Comparison of ENCODE assay signal across 8 cellular contexts in the genomic region with DNA sequence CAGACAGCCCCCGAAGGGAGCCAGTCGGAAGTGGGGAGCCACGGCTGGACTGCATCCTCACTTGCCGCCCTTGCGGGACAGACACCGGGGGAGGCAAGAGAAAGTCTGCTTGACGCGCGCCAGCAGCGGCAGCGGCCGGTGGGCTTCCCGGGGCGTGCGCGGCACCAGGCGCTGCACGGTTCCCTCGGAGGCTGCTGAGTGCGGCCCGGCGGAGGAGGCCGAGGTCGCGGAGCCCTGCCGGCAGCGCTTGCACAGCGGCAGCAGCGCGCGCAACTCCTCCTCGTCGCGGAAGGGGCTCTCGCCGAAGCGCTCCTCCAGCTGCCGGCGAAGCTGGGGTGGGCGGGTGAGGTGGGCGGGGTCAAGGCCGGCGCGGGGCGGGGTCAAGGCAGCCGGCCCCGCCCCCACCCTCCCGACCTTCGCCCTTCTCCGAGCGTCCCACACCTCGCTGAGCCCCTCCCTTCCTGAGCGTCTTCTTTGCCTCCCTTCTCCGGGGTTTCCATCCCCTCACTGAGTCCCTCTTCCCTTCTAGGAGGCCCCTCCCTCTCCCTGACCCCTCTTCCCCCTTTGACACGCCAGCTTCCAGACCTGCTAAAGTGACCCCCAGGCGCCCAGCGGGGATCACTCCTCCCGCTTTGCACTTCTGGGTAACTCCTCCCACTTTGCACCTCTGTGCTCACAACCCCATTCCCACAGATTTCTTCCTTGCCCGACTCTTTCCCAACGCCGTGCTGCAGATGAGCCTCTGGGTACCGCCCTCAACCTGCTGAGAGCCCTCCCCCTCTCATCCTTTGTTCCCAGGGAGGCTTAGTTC. TPM values are rescaled to one million over a fixed set of nuclear protein-coding genes. Genes with fewer than 3 reads are reported as not detected.
DNase-seq lines count a peak whose midpoint lies in the region; ATAC-seq and TF ChIP-seq lines count a peak whose summit lies in the region.

No MANE protein-coding gene starts in this region.

- peak overlapping the region; percentile 85 for H3K56ac ChIP-seq in mesendoderm (ENCODE audit: low read length)

- no peak overlapping the region for H3K27ac Mint-ChIP-seq in CD4-positive, alpha-beta T cell

- TF ChIP-seq CTCF in CD4-positive, alpha-beta T cell (IDR thresholded peaks at IDR 0.05), result no peak
- no peak for TF ChIP-seq CTCF in HEK293 (tag by site-specific recombination; IDR thresholded peaks at IDR 0.05)

- H3K9me3 ChIP-seq in CD4-positive, alpha-beta T cell (ENCODE audit: control insufficient read depth, low read length), result no peaks in the 10 kb centered on the region
- H3K9me3 ChIP-seq in HEK293 (ENCODE audit: control insufficient read depth, insufficient read depth, low read depth, low read length), result no peaks in the 10 kb centered on the region

- no peak overlapping the region for H4K8ac ChIP-seq in mesendoderm (ENCODE audit: low read depth, low read length)

- no CpG with 5 or more reads among the region's 62 CpGs for WGBS in mesendoderm (ENCODE audit: extremely low coverage, insufficient coverage, low lambda C conversion rate)

- no peak overlapping the region for H2BK5ac ChIP-seq in mesendoderm (ENCODE audit: low read length)

- CTCF ChIA-PET in CD4-positive, alpha-beta T cell (lab: Charles Lee), result no interaction called here
- CTCF ChIA-PET in HEK293 (lab: Yijun Ruan, JAX), result interaction anchor here (0.6 to 5.2 kb wide), 4 partner anchors 8 to 164 kb away, joined by 3 to 26 read pairs (median 10); a partner anchor contains a TSS

- no peaks in the 10 kb centered on the region for H3K79me2 ChIP-seq in mesendoderm (ENCODE audit: control insufficient read depth, insufficient read depth, low read length)

- peak overlapping the region; percentile 81 for H3K9ac ChIP-seq in mesendoderm (ENCODE audit: low read length)

- no peaks in the 10 kb centered on the region for H3K36me3 ChIP-seq in HEK293 (ENCODE audit: control insufficient read depth in 2 of 2, insufficient read depth in 1 of 2, low read length in 2 of 2)
- H3K36me3 ChIP-seq in mesendoderm (ENCODE audit: control insufficient read depth, insufficient read depth, low read length), result no peaks in the 10 kb centered on the region

- H3K18ac ChIP-seq in mesendoderm (ENCODE audit: low read length), result peak overlapping the region; percentile 35

- H3K27me3 Mint-ChIP-seq in CD4-positive, alpha-beta T cell, result peaks cover 7% of the 10 kb centered on the region

- no peak overlapping the region for H3K4ac ChIP-seq in mesendoderm (ENCODE audit: low read depth, low read length)

- no peak overlapping the region for H2AK5ac ChIP-seq in mesendoderm (ENCODE audit: low read length)

- H3K4me1 Mint-ChIP-seq in CD4-positive, alpha-beta T cell (ENCODE audit: low read depth), result peaks cover 13% of the 10 kb centered on the region

- no peak overlapping the region for H2BK15ac ChIP-seq in mesendoderm (replicated peaks; ENCODE audit: low read depth)

- no peak overlapping the region for H3K23ac ChIP-seq in mesendoderm (ENCODE audit: low read length)

- no peak overlapping the region for H2BK120ac ChIP-seq in mesendoderm (ENCODE audit: low read depth, low read length)

- POLR2A ChIA-PET in CD4-positive, alpha-beta T cell (lab: Charles Lee), result no interaction called here
- POLR2A ChIA-PET in HEK293 (lab: Yijun Ruan, JAX), result interaction anchor here (0.9 kb wide), 2 partner anchors 10 to 21 kb away, joined by 3 to 4 read pairs; no protein-coding TSS in a partner anchor

- no peaks in the 10 kb centered on the region for H3K9me3 Mint-ChIP-seq in CD4-positive, alpha-beta T cell

- peak; percentile 25 to 65 (median 50) for DNase-seq in CD4-positive, alpha-beta T cell
- peak; percentile 87 for DNase-seq in NCI-H345 (lab: John Stamatoyannopoulos, UW)
- DNase-seq in activated CD4-positive, alpha-beta T cell treated with anti-CD3 and anti-CD28 coated beads, Interleukin-2, amount 50 U/mL, for 24 hours (ENCODE audit: low read depth in 1 of 2, low spot score in 1 of 2), result peak; percentile 35 to 45
- peak; percentile 93 for DNase-seq in ecto neural progenitor cell (ENCODE audit: low spot score)
- DNase-seq in mesendoderm, result peak; percentile 87
- DNase-seq in stimulated activated CD8-positive, alpha-beta memory T cell treated with anti-CD3 and anti-CD28 coated beads, Interleukin-15, amount 100 ng/mL, for 4 hours (ENCODE audit: low read depth in 2 of 2), result peak; percentile 37 to 53

- intact Hi-C loops in CD4-positive, alpha-beta T cell (cut with DNase I, micrococcal nuclease), result no loop called here

- H3K4me3 ChIP-seq in HEK293 (ENCODE audit: low read depth, low read length), result peak overlapping the region; percentile 38
- peak overlapping the region; percentile 39 for H3K4me3 ChIP-seq in mesendoderm (ENCODE audit: low read length)

- peak overlapping the region; percentile 86 for H3K4me3 Mint-ChIP-seq in CD4-positive, alpha-beta T cell

- no peak overlapping the region for H4K5ac ChIP-seq in mesendoderm (ENCODE audit: low read length)

- H3K27ac ChIP-seq in CD4-positive, alpha-beta T cell (ENCODE audit: low read depth, low read length), result no peak overlapping the region
- no peak overlapping the region for H3K27ac ChIP-seq in HEK293 (ENCODE audit: extremely low read depth, low read depth, low read length)
- H3K27ac ChIP-seq in mesendoderm (ENCODE audit: low read depth, low read length), result no peak overlapping the region

- H3K4me1 ChIP-seq in HEK293 (ENCODE audit: control insufficient read depth, insufficient read depth, low read length) (0 out of 2 replicates have a peak, but pooled peaks cover 2% of the 10 kb centered on the region), mesendoderm (ENCODE audit: control insufficient read depth, low read depth, low read length) (peaks cover 4% of the 10 kb centered on the region)

- H3K27me3 ChIP-seq in CD4-positive, alpha-beta T cell (ENCODE audit: control insufficient read depth, insufficient read depth, low read length), result peaks cover 33% of the 10 kb centered on the region
- no peaks in the 10 kb centered on the region for H3K27me3 ChIP-seq in mesendoderm (ENCODE audit: insufficient read depth, low read length, poor library complexity)

- H3K36me3 Mint-ChIP-seq in CD4-positive, alpha-beta T cell (ENCODE audit: low read depth), result no peaks in the 10 kb centered on the region

- H3K4me2 ChIP-seq in mesendoderm (ENCODE audit: low read length), result peak overlapping the region; percentile 93

- peak; percentile 89 for ATAC-seq in CD4-positive, alpha-beta T cell (ENCODE audit: poor library complexity)
- ATAC-seq in HG03025 (IDR thresholded peaks at IDR 0.05; ENCODE audit: low FRiP score, unreplicated experiment), result no peak

- no peaks in the 10 kb centered on the region for H3K79me1 ChIP-seq in mesendoderm (ENCODE audit: low read length)

TF ChIP-seq in HEK293, 187 proteins besides CTCF, POLR2A, EP300 and RAD21 (continues in another document):
- TF ChIP-seq, protein P1, sequence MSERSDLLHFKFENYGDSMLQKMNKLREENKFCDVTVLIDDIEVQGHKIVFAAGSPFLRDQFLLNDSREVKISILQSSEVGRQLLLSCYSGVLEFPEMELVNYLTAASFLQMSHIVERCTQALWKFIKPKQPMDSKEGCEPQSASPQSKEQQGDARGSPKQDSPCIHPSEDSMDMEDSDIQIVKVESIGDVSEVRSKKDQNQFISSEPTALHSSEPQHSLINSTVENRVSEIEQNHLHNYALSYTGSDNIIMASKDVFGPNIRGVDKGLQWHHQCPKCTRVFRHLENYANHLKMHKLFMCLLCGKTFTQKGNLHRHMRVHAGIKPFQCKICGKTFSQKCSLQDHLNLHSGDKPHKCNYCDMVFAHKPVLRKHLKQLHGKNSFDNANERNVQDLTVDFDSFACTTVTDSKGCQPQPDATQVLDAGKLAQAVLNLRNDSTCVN (tag by site-specific recombination; optimal IDR thresholded peaks at IDR 0.05), result peak; percentile 79
- TF ChIP-seq ZNF221 (tag by site-specific recombination; IDR thresholded peaks at IDR 0.05; ENCODE audit: borderline replicate concordance) (no peak), ZNF366 (tag by site-specific recombination; conservative IDR thresholded peaks at IDR 0.05) (peak; percentile 58; the same call in 1 of the 2 replicates), SP7 (tag by site-specific recombination; IDR thresholded peaks at IDR 0.05) (peak; percentile 51; the same call in 1 of the 2 replicates), ZNF24 (tag by site-specific recombination; IDR thresholded peaks at IDR 0.05) (no peak), ZNF433 (tag by site-specific recombination; IDR thresholded peaks at IDR 0.05; ENCODE audit: low read depth) (no peak), ZXDB (tag by site-specific recombination; IDR thresholded peaks at IDR 0.05) (peak; percentile 75), ZBTB8A (tag by site-specific recombination; IDR thresholded peaks at IDR 0.05) (peak; percentile 67), ZNF791 (tag by site-specific recombination; IDR thresholded peaks at IDR 0.05) (no peak), ZNF76 (tag by site-specific recombination; IDR thresholded peaks at IDR 0.05; ENCODE audit: borderline replicate concordance, low read depth) (peak; percentile 92)
- TF ChIP-seq, protein P2, sequence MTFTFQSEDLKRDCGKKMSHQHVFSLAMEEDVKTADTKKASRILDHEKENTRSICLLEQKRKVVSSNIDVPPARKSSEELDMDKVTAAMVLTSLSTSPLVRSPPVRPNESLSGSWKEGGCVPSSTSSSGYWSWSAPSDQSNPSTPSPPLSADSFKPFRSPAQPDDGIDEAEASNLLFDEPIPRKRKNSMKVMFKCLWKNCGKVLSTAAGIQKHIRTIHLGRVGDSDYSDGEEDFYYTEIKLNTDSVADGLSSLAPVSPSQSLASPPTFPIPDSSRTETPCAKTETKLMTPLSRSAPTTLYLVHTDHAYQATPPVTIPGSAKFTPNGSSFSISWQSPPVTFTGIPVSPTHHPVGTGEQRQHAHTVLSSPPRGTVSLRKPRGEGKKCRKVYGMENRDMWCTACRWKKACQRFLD (tag by site-specific recombination; IDR thresholded peaks at IDR 0.05), result no peak

RNA-seq across cellular contexts. Expression of a gene that starts 8.8 kb away (rescaled TPM):
- total RNA-seq in CD4-positive, alpha-beta T cell, result not detected
- 0.27 TPM for polyA plus RNA-seq in mesendoderm (2013, experiment 1 of 2)
- polyA plus RNA-seq in mesendoderm (2013, experiment 2 of 2), result 0.15 TPM

RNA-seq across cellular contexts. Expression of a gene that starts 8.9 kb away (rescaled TPM):
- not detected for total RNA-seq in CD4-positive, alpha-beta T cell
- polyA plus RNA-seq in mesendoderm (2013, experiment 1 of 2), result not detected
- 0.01 TPM for polyA plus RNA-seq in mesendoderm (2013, experiment 2 of 2)

RNA-seq across cellular contexts. Expression of a gene that starts 16.1 kb away (rescaled TPM):
- total RNA-seq in CD4-positive, alpha-beta T cell, result not detected
- 0.03 TPM for polyA plus RNA-seq in mesendoderm (2013, experiment 1 of 2)
- not detected for polyA plus RNA-seq in mesendoderm (2013, experiment 2 of 2)

RNA-seq across cellular contexts. Expression of a gene that starts 42.4 kb away (rescaled TPM):
- total RNA-seq in CD4-positive, alpha-beta T cell, result not detected
- polyA plus RNA-seq in mesendoderm (2013, experiment 1 of 2), result 0.14 TPM
- polyA plus RNA-seq in mesendoderm (2013, experiment 2 of 2), result 0.22 TPM

Comparison
In these comparisons a context has a peak if more than half of its experiments do, and no peak if none do; other contexts are left out.
1. DNase-seq: peak in every context shown above with its lines; median percentile 93 in ecto neural progenitor cell; 87 in NCI-H345; 87 in mesendoderm; 50 in CD4-positive, alpha-beta T cell; 45 in stimulated activated CD8-positive, alpha-beta memory T cell treated with anti-CD3 and anti-CD28 coated beads, Interleukin-15, amount 100 ng/mL, for 4 hours; 40 in activated CD4-positive, alpha-beta T cell treated with anti-CD3 and anti-CD28 coated beads, Interleukin-2, amount 50 U/mL, for 24 hours.